Comparison of ENCODE assay signal across 8 cellular contexts in genomic region chr1:66446261-66447001, GRCh38.
DNase-seq lines count a peak whose midpoint lies in the region; ATAC-seq and TF ChIP-seq lines count a peak whose summit lies in the region.

No MANE protein-coding gene starts in this region.

- H3K9me3 Mint-ChIP-seq in activated naive CD4-positive, alpha-beta T cell treated with anti-CD3 and anti-CD28 coated beads for 36 hours: no peaks in the 10 kb centered on the region

- H4K20me1 ChIP-seq in OCI-LY3 (ENCODE audit: insufficient read depth, low read length) (no peaks in the 10 kb centered on the region), hepatocyte (ENCODE audit: insufficient read depth, poor library complexity, severe bottlenecking) (no peaks in the 10 kb centered on the region)

- CTCF ChIA-PET in activated naive CD4-positive, alpha-beta T cell treated with anti-CD3 and anti-CD28 coated beads for 36 hours (lab: Charles Lee): interaction anchor here (0.6 to 6.8 kb wide), 53 partner anchors 8 to 1210 kb away, joined by 3 to 474 read pairs (median 4); no protein-coding TSS in a partner anchor

- H3K4me2 ChIP-seq in OCI-LY3 (ENCODE audit: low read length): peak overlapping the region; percentile 66
- H3K4me2 ChIP-seq in hepatocyte: no peak overlapping the region

- H3K27ac ChIP-seq in OCI-LY3 (ENCODE audit: low read length) (peak overlapping the region; percentile 65), hepatocyte (no peak overlapping the region), skin epidermis (peak overlapping the region in 13 of 21 experiments; percentile 38 to 86 (median 66))

- no peaks in the 10 kb centered on the region for H3K36me3 ChIP-seq in OCI-LY3 (replicated peaks; ENCODE audit: low read depth, low read length)
- no peaks in the 10 kb centered on the region for H3K36me3 ChIP-seq in hepatocyte (replicated peaks; ENCODE audit: insufficient read depth, low read depth)

- peak overlapping the region; percentile 74 for H3K4me3 Mint-ChIP-seq in activated naive CD4-positive, alpha-beta T cell treated with anti-CD3 and anti-CD28 coated beads for 36 hours

- H3K27ac Mint-ChIP-seq in activated naive CD4-positive, alpha-beta T cell treated with anti-CD3 and anti-CD28 coated beads for 36 hours: peak overlapping the region; percentile 92

- H3K4me1 ChIP-seq in OCI-LY3 (ENCODE audit: low read length): peaks cover 35% of the 10 kb centered on the region
- peaks cover 3% of the 10 kb centered on the region for H3K4me1 ChIP-seq in hepatocyte (ENCODE audit: insufficient read depth)

- peak overlapping the region; percentile 54 for H3K9ac ChIP-seq in OCI-LY3 (ENCODE audit: low read length)

- peak; percentile 64 for ATAC-seq in GM21723 (IDR thresholded peaks at IDR 0.05; ENCODE audit: unreplicated experiment)

- H3K27me3 ChIP-seq in OCI-LY3 (ENCODE audit: low read depth, low read length): no peaks in the 10 kb centered on the region
- H3K27me3 ChIP-seq in hepatocyte: no peaks in the 10 kb centered on the region

- H3K9me3 ChIP-seq in OCI-LY3 (ENCODE audit: insufficient read depth, low read length) (no peaks in the 10 kb centered on the region), hepatocyte (ENCODE audit: low read depth) (no peaks in the 10 kb centered on the region)

- peak; percentile 71 for TF ChIP-seq CTCF in OCI-LY3 (IDR thresholded peaks at IDR 0.05; ENCODE audit: low read depth, low read length)
- TF ChIP-seq CTCF in astrocyte of the spinal cord (IDR thresholded peaks at IDR 0.05; ENCODE audit: low read depth, low read length): peak; percentile 75
- TF ChIP-seq CTCF in hepatocyte (IDR thresholded peaks at IDR 0.05; ENCODE audit: poor library complexity): peak; percentile 93

- no peaks in the 10 kb centered on the region for H3K36me3 Mint-ChIP-seq in activated naive CD4-positive, alpha-beta T cell treated with anti-CD3 and anti-CD28 coated beads for 36 hours (ENCODE audit: low read depth)

- in situ Hi-C loops in astrocyte of the spinal cord (cut with HindIII; ENCODE audit: low sequenced_read_pairs): loop anchor here (25.0 kb wide), 1 partner anchor 184 kb away; no protein-coding TSS in a partner anchor

- peak; percentile 45 for DNase-seq in activated naive CD4-positive, alpha-beta T cell treated with anti-CD3 and anti-CD28 coated beads for 36 hours
- no peak for DNase-seq in activated naive CD4-positive, alpha-beta T cell treated with Interleukin-2 at 50 U/mL for 16 hours
- peak; percentile 75 for DNase-seq in Jurkat, Clone E6-1 (ENCODE audit: low read depth, low spot score)
- peak; percentile 75 for DNase-seq in astrocyte of the spinal cord (ENCODE audit: low read depth, low spot score)
- DNase-seq in hepatocyte (ENCODE audit: low spot score): peak; percentile 76

- no peaks in the 10 kb centered on the region for H3K9me2 ChIP-seq in hepatocyte (replicated peaks; ENCODE audit: insufficient read depth)

- no peak overlapping the region for H3K4me3 ChIP-seq in Jurkat, Clone E6-1 (ENCODE audit: low read length)
- H3K4me3 ChIP-seq in OCI-LY3 (ENCODE audit: low read length) (peak overlapping the region; percentile 20), astrocyte of the spinal cord (ENCODE audit: low read depth, low read length) (no peak overlapping the region), hepatocyte (no peak overlapping the region), skin epidermis (no peak overlapping the region)

- H3K27me3 Mint-ChIP-seq in activated naive CD4-positive, alpha-beta T cell treated with anti-CD3 and anti-CD28 coated beads for 36 hours (ENCODE audit: low read depth): peaks cover 5% of the 10 kb centered on the region

- 17% methylated on average over 8 of the region's 8 CpGs for WGBS in hepatocyte (ENCODE audit: low lambda C conversion rate, missing lambda C conversion rate)

- peak overlapping the region; percentile 95 for H2AFZ ChIP-seq in OCI-LY3 (ENCODE audit: low read depth, low read length)
- H2AFZ ChIP-seq in hepatocyte: peak overlapping the region; percentile 62

- peaks cover 26% of the 10 kb centered on the region for H3K4me1 Mint-ChIP-seq in activated naive CD4-positive, alpha-beta T cell treated with anti-CD3 and anti-CD28 coated beads for 36 hours (ENCODE audit: low read depth)

- intact Hi-C loops in activated naive CD4-positive, alpha-beta T cell treated with anti-CD3 and anti-CD28 coated beads for 36 hours (cut with micrococcal nuclease): loop anchor here (1.0 to 10.0 kb wide), 11 partner anchors 58 to 1382 kb away; partner anchors contain the start of genes LEPR and LEPROT

- no peaks in the 10 kb centered on the region for H3K79me2 ChIP-seq in OCI-LY3 (ENCODE audit: low read length)
- no peaks in the 10 kb centered on the region for H3K79me2 ChIP-seq in hepatocyte
